ENCODE assay signal across 19 cellular contexts in the genomic region with DNA sequence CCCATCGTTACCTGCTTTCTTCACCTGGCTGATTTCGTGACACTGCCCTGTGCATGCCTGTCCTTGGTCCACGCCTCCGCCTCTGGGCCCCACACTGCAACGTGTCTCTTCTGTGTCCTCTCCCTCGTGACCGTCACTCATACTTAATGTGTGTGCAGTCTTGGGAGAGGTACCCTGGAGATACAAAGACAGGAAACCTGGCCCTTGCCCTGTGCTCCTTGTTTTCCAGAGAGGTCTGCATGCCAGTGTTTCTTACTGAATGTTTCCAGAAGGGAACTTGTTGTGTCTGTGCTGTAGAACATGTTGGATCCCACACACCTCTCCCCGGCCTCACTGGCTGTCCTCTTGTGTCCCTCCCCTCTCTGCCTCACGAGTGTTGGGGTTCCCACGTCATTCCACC. TPM values are rescaled to one million over a fixed set of nuclear protein-coding genes. Genes with fewer than 3 reads are reported as not detected.
DNase-seq lines count a peak whose midpoint lies in the region; FAIRE-seq and TF ChIP-seq lines count a peak whose summit lies in the region.
"Had no signal": no experiment of that assay in that cellular context is flagged by ENCODE, and none has a peak within 500 bp of the region (broad histone marks: within the 10 kb centered on the region; RNA-seq: fewer than 3 reads in every experiment).

No MANE protein-coding gene starts in this region.

- intact Hi-C loops in A673 (cut with micrococcal nuclease; ENCODE audit: unreplicated experiment), result no loop called here

- BruUV-seq in A673 (replicated peaks; lab: Mats Ljungman, UMichigan), result no TSS peak

- H3K4me1 ChIP-seq in A673 (ENCODE audit: insufficient read depth, low read length, poor library complexity, severe bottlenecking), result peaks cover 11% of the 10 kb centered on the region

- H3K4me3 Mint-ChIP-seq in endothelial cell (ENCODE audit: unreplicated experiment), result no peak overlapping the region
- H3K4me3 Mint-ChIP-seq: CD14-positive monocyte had no signal

- H3K4me1 Mint-ChIP-seq in endothelial cell (ENCODE audit: unreplicated experiment), result peaks cover 32% of the 10 kb centered on the region

- H3K36me3 Mint-ChIP-seq in endothelial cell (ENCODE audit: low read depth, unreplicated experiment), result peaks cover 3% of the 10 kb centered on the region

- FAIRE-seq in frontal cortex (lab: Jason Lieb, UNC), result no peak
- FAIRE-seq: GM12892, H1 had no signal

- H3K27ac ChIP-seq in A673 (ENCODE audit: low read depth, low read length, poor library complexity, severe bottlenecking), result peak overlapping the region; percentile 31
- H3K27ac ChIP-seq in RWPE1, result 0 out of 2 replicates have a peak overlapping the region, but pooled peaks have one; percentile 1

- H3K9me3 Mint-ChIP-seq in endothelial cell (ENCODE audit: unreplicated experiment), result no peaks in the 10 kb centered on the region
- H3K9me3 Mint-ChIP-seq: CD14-positive monocyte had no signal

- H3K9me3 ChIP-seq in A673 (ENCODE audit: low read depth, low read length, poor library complexity, severe bottlenecking), result no peaks in the 10 kb centered on the region

- peaks cover 6% of the 10 kb centered on the region for H3K36me3 ChIP-seq in A673 (ENCODE audit: insufficient read depth, low read length, poor library complexity, severe bottlenecking)

- POLR2A ChIA-PET in A673 (lab: Charles Lee; ENCODE audit: low non-redundant PET) (no interaction called here), RWPE1 (lab: Yijun Ruan, JAX; ENCODE audit: low non-redundant PET) (no interaction called here)

- DNase-seq in A673 (ENCODE audit: low spot score) (no peak), RWPE1 (ENCODE audit: low spot score) (no peak), endothelial cell (ENCODE audit: low spot score) (peak; percentile 13), lung microvascular endothelial cell (ENCODE audit: low read depth in 2 of 2) (peak; percentile 59 to 93), frontal cortex (ENCODE audit: low spot score in 2 of 2) (no peak), NK-92 (lab: John Stamatoyannopoulos, UW; ENCODE audit: unreplicated experiment) (no peak), T1000 (lab: John Stamatoyannopoulos, UW) (no peak)
- DNase-seq: ACHN, AML-193, DMS 273 treated with DMSO at 0.1 percent for 48 hours, Kasumi-1, MM.1S, NCI-H1092 treated with DMSO at 0.1 percent for 48 hours, NCI-H1694, NCI-H510A treated with DMSO at 0.1 percent for 48 hours, SHP77 had no signal

- TF ChIP-seq CTCF in A673 (conservative IDR thresholded peaks at IDR 0.05; ENCODE audit: low read depth, low read length), result no peak
- no peak for TF ChIP-seq CTCF in RWPE1 (conservative IDR thresholded peaks at IDR 0.05; ENCODE audit: low read depth)
- TF ChIP-seq CTCF in endothelial cell (IDR thresholded peaks at IDR 0.05; ENCODE audit: unreplicated experiment), result no peak

- no peaks in the 10 kb centered on the region for H3K27me3 Mint-ChIP-seq in endothelial cell (ENCODE audit: unreplicated experiment)

- no peak overlapping the region for H3K27ac Mint-ChIP-seq in endothelial cell (ENCODE audit: unreplicated experiment)
- H3K27ac Mint-ChIP-seq: CD14-positive monocyte had no signal

- CTCF ChIA-PET in A673 (lab: Charles Lee) (no interaction called here), RWPE1 (lab: Yijun Ruan, JAX) (no interaction called here)

- no peaks in the 10 kb centered on the region for H3K27me3 ChIP-seq in A673 (replicated peaks; ENCODE audit: insufficient read depth, low read depth, low read length, poor library complexity)

- no peak overlapping the region for H3K4me3 ChIP-seq in A673 (ENCODE audit: low read depth, low read length, poor library complexity, severe bottlenecking)

RNA-seq across cellular contexts. Expression of gene SNX9, which starts 45.8 kb away (rescaled TPM):
- total RNA-seq in A673 (2021), result 24.8 and 29.5 TPM in 2 replicates
- 68.6 TPM for total RNA-seq in endothelial cell (ENCODE audit: unreplicated experiment)
- 31.6 and 50.8 TPM in 2 replicates for total RNA-seq in lung microvascular endothelial cell
- 14.7 TPM for total RNA-seq in frontal cortex

Comparison
In these comparisons a context has a peak if more than half of its experiments do, and no peak if none do; other contexts are left out.
1. DNase-seq: peak in endothelial cell (single experiment) and lung microvascular endothelial cell (2 of 2); none in A673 (single experiment), RWPE1 (single experiment), frontal cortex (0 of 2), NK-92 (single experiment) and T1000 (single experiment).